1 cellular context compared by ENCODE assay signal in the genomic region with DNA sequence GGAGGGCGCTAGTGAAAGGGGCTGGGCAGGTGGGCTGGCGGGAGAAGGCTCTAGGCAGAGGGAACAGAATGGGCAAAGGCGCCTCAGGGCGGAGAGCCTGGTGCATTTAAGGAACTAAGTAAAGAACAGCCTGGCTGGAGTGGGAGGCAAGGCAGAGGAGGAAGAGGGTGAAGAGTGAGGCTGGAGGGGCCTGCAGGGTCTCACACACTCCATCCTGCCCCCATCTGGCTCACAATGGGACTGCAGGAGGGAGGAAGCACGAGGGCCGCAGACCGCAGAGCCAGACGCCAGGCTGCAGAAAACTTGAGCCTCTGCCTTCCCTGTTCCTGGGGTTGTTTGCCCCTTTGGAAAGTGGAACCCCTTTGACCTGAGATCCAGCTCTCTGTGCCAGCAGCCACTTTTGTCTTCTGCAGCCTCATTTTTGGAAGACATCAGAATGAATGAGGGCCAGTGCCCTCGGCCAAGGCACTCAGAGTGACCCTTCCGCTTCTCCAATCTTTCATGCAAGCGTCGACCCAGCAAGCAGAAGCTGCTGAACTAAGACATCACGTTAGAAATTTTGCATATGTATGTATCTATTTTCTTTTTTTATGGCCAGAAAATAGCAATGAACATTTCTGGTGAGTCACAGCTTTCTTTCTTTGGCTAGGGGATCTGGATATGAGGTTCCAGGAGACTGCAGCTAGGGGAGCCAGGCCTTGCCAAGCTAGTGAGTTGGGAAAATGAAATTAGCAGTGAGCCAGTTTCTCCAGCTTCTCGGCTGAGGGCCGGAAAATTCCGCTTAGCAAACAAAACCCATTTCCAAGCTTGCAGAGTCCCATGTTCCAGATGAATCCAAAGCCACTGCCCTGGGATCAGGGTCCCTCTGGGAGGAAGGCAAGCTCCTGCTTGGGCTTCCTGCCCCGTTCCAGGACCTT.
TF ChIP-seq lines count a peak whose summit lies in the region.

No MANE protein-coding gene starts in this region.

TF ChIP-seq in SK-N-SH, 30 proteins besides CTCF, POLR2A, EP300 and RAD21 (continued from another document):
- TF ChIP-seq YY1 (IDR thresholded peaks at IDR 0.05; ENCODE audit: low read depth) (no peak), FOXM1 (IDR thresholded peaks at IDR 0.05; ENCODE audit: low read depth) (no peak), RCOR1 (IDR thresholded peaks at IDR 0.05; ENCODE audit: low read length) (no peak)
